In genomic region chr17:77286641-77287431, GRCh38 we compare ENCODE assay signal across 9 cellular contexts.
DNase-seq lines count a peak whose midpoint lies in the region; ATAC-seq, FAIRE-seq and TF ChIP-seq lines count a peak whose summit lies in the region.
"Had no signal": no experiment of that assay in that cellular context is flagged by ENCODE, and none has a peak within 500 bp of the region (broad histone marks: within the 10 kb centered on the region; RNA-seq: fewer than 3 reads in every experiment).

No MANE protein-coding gene starts in this region.

- no peaks in the 10 kb centered on the region for H3K79me2 ChIP-seq in endothelial cell of umbilical vein (ENCODE audit: control insufficient read depth, insufficient read depth, low read length)

- POLR2A ChIA-PET in endothelial cell of umbilical vein (lab: Charles Lee), result interaction anchor here (0.6 to 1.5 kb wide), 2 partner anchors 36 to 484 kb away, joined by 3 read pairs; no protein-coding TSS in a partner anchor

- DNase-seq in Calu3 (peak; percentile 93), NCI-H460 (ENCODE audit: extremely low read depth, low read depth) (peak; percentile 97), endothelial cell of umbilical vein (ENCODE audit: low read depth, low spot score) (no peak), neuronal stem cell (ENCODE audit: low spot score) (no peak), NCI-H748 (lab: John Stamatoyannopoulos, UW; ENCODE audit: unreplicated experiment) (no peak)
- no peak for DNase-seq in activated CD4-positive, alpha-beta T cell treated with anti-CD3 and anti-CD28 coated beads for 4 hours

- TF ChIP-seq CTCF in Calu3 (IDR thresholded peaks at IDR 0.05; ENCODE audit: unreplicated experiment) (no peak), endothelial cell of umbilical vein (IDR thresholded peaks at IDR 0.05; ENCODE audit: extremely low read depth in 1 of 2, insufficient read depth in 1 of 2, low read depth in 1 of 2, low read length in 2 of 2) (no peak)

- H3K4me2 ChIP-seq in endothelial cell of umbilical vein (ENCODE audit: insufficient read depth, low read length), result no peak overlapping the region
- no peak overlapping the region for H3K4me2 ChIP-seq in neuronal stem cell (ENCODE audit: insufficient read depth, low read length, poor library complexity, severe bottlenecking)
- H3K4me2 ChIP-seq: KMS-11 had no signal

- peak overlapping the region; percentile 2 for H3K27ac ChIP-seq in endothelial cell of umbilical vein (ENCODE audit: insufficient read depth, low read depth, low read length)
- no peak overlapping the region for H3K27ac ChIP-seq in neuronal stem cell (replicated peaks; ENCODE audit: low read length)
- H3K27ac ChIP-seq: KMS-11 had no signal

- H3K4me1 ChIP-seq in endothelial cell of umbilical vein (ENCODE audit: control insufficient read depth, extremely low read depth, insufficient read depth, low read length), result peaks cover 17% of the 10 kb centered on the region
- H3K4me1 ChIP-seq in neuronal stem cell (ENCODE audit: control insufficient read depth in 2 of 2, insufficient read depth in 1 of 2, low read depth in 1 of 2, low read length in 2 of 2), result peaks cover 5 to 13% of the 10 kb centered on the region in 2 donors

- BruUV-seq in Calu3 (replicated peaks; lab: Mats Ljungman, UMichigan), result no TSS peak
- BruUV-seq in endothelial cell of umbilical vein (replicated peaks; lab: Mats Ljungman, UMichigan), result no TSS peak

- no peak overlapping the region for H2AFZ ChIP-seq in endothelial cell of umbilical vein (ENCODE audit: low read depth, low read length)
- H2AFZ ChIP-seq in neuronal stem cell (ENCODE audit: low read length), result no peak overlapping the region

- ATAC-seq in GM18868 (IDR thresholded peaks at IDR 0.05; ENCODE audit: unreplicated experiment) (no peak), GM19328 (IDR thresholded peaks at IDR 0.05; ENCODE audit: unreplicated experiment) (no peak)

- peak overlapping the region; percentile 95 for H3K4ac ChIP-seq in neuronal stem cell (ENCODE audit: low read length)

- peak overlapping the region; percentile 99 for H2AK5ac ChIP-seq in neuronal stem cell (ENCODE audit: low read depth, low read length)

- no peaks in the 10 kb centered on the region for H4K20me1 ChIP-seq in endothelial cell of umbilical vein (replicated peaks; ENCODE audit: control insufficient read depth, extremely low read depth, insufficient read depth, low read length)

- dilution Hi-C loops in endothelial cell of umbilical vein (cut with MboI; ENCODE audit: extremely low pct_ligation_motif_present, low sequenced_read_pairs), result no loop called here

- H3K36me3 Mint-ChIP-seq in Calu3 (ENCODE audit: insufficient read depth, unreplicated experiment), result peaks cover 87% of the 10 kb centered on the region

- H3K9ac ChIP-seq in endothelial cell of umbilical vein (replicated peaks; ENCODE audit: extremely low read depth, insufficient read depth, low read length), result no peak overlapping the region
- H3K9ac ChIP-seq in neuronal stem cell (ENCODE audit: low read depth, low read length, poor library complexity), result no peak overlapping the region
- H3K9ac ChIP-seq: KMS-11 had no signal

- H3K4me1 Mint-ChIP-seq in Calu3 (ENCODE audit: low read depth, unreplicated experiment), result peaks cover 52% of the 10 kb centered on the region

- H3K36me3 ChIP-seq in endothelial cell of umbilical vein (ENCODE audit: control insufficient read depth in 2 of 2, extremely low read depth in 1 of 2, insufficient read depth in 2 of 2, low read length in 2 of 2) (no peaks in the 10 kb centered on the region), neuronal stem cell (replicated peaks in 1 of 2; ENCODE audit: control insufficient read depth in 2 of 2, insufficient read depth in 2 of 2, low read length in 2 of 2) (no peaks in the 10 kb centered on the region)

- H3K23ac ChIP-seq in neuronal stem cell (ENCODE audit: low read depth, low read length, poor library complexity), result peak overlapping the region; percentile 80

- H3K9me1 ChIP-seq in endothelial cell of umbilical vein (replicated peaks; ENCODE audit: control insufficient read depth, extremely low read depth, insufficient read depth, low read length), result no peaks in the 10 kb centered on the region

- H2BK5ac ChIP-seq in neuronal stem cell (ENCODE audit: low read length), result peak overlapping the region; percentile 42

- H3K14ac ChIP-seq in neuronal stem cell (ENCODE audit: low read length), result peak overlapping the region; percentile 38

- H4K8ac ChIP-seq in neuronal stem cell (ENCODE audit: low read depth, low read length), result peak overlapping the region; percentile 43

- H2BK120ac ChIP-seq in neuronal stem cell (ENCODE audit: low read depth, low read length), result peak overlapping the region; percentile 72

- no peak for TF ChIP-seq POLR2A in endothelial cell of umbilical vein (IDR thresholded peaks at IDR 0.05; ENCODE audit: low read depth, low read length)

- H2BK15ac ChIP-seq in neuronal stem cell (ENCODE audit: low read length), result peak overlapping the region; percentile 94

- FAIRE-seq in endothelial cell of umbilical vein (lab: Jason Lieb, UNC), result no peak

- H3K27me3 ChIP-seq in endothelial cell of umbilical vein (ENCODE audit: control insufficient read depth in 2 of 2, insufficient read depth in 2 of 2, low read length in 2 of 2) (peaks cover 0 to under 1% of the 10 kb centered on the region in 2 experiments), neuronal stem cell (ENCODE audit: control insufficient read depth in 3 of 3, insufficient read depth in 3 of 3, low read depth in 1 of 3, low read length in 3 of 3) (peaks cover 0 to 22% (median 7%) of the 10 kb centered on the region in 3 experiments)

- H3K4me3 Mint-ChIP-seq in Calu3 (ENCODE audit: low read depth, unreplicated experiment), result peak overlapping the region; percentile 83

- no CpG with 5 or more reads among the region's 21 CpGs for WGBS in neuronal stem cell (ENCODE audit: extremely low coverage in 2 of 2, insufficient read length in 2 of 2, insufficient replicate concordance in 1 of 2), 2 donors

- no peaks in the 10 kb centered on the region for H3K9me3 Mint-ChIP-seq in Calu3 (ENCODE audit: low read depth, unreplicated experiment)

- no peak overlapping the region for H4K91ac ChIP-seq in neuronal stem cell (ENCODE audit: low read depth, low read length, poor library complexity)

- H3K4me3 ChIP-seq in endothelial cell of umbilical vein (replicated peaks in 1 of 3; ENCODE audit: insufficient read depth in 1 of 3, low read depth in 1 of 3, low read length in 3 of 3) (no peak overlapping the region), neuronal stem cell (ENCODE audit: low read length in 2 of 2) (no peak overlapping the region)

- peak overlapping the region; percentile 82 for H3K18ac ChIP-seq in neuronal stem cell (ENCODE audit: low read length)

- no peaks in the 10 kb centered on the region for H3K27me3 Mint-ChIP-seq in Calu3 (ENCODE audit: unreplicated experiment)

- CTCF ChIA-PET in Calu3 (lab: Charles Lee) (interaction anchor here (0.6 to 4.9 kb wide), 11 partner anchors 15 to 1934 kb away, joined by 3 to 29 read pairs (median 4); no protein-coding TSS in a partner anchor), endothelial cell of umbilical vein (lab: Charles Lee) (interaction anchor here (0.8 to 1.5 kb wide), 5 partner anchors 11 to 198 kb away, joined by 3 to 5 read pairs (median 3); no protein-coding TSS in a partner anchor)

- H2BK12ac ChIP-seq in neuronal stem cell (ENCODE audit: low read length), result peak overlapping the region; percentile 73

- intact Hi-C loops in Calu3 (cut with micrococcal nuclease; ENCODE audit: unreplicated experiment), result loop anchor here (2.0 kb wide), 2 partner anchors 32 to 36 kb away; no protein-coding TSS in a partner anchor
- intact Hi-C loops in endothelial cell of umbilical vein (cut with micrococcal nuclease), result no loop called here

- H3K79me1 ChIP-seq in neuronal stem cell (ENCODE audit: low read depth, low read length), result no peaks in the 10 kb centered on the region

- no peaks in the 10 kb centered on the region for H3K9me3 ChIP-seq in endothelial cell of umbilical vein (replicated peaks; ENCODE audit: control insufficient read depth, insufficient read depth, low read length)
- H3K9me3 ChIP-seq in neuronal stem cell (replicated peaks in 1 of 2; ENCODE audit: control insufficient read depth in 2 of 2, insufficient read depth in 1 of 2, low read depth in 1 of 2, low read length in 2 of 2), result no peaks in the 10 kb centered on the region

- H3K27ac Mint-ChIP-seq in Calu3 (ENCODE audit: unreplicated experiment), result peak overlapping the region; percentile 100

TF ChIP-seq in endothelial cell of umbilical vein, 7 proteins besides CTCF, POLR2A, EP300 and RAD21:
- no peak for TF ChIP-seq EZH2 (IDR thresholded peaks at IDR 0.05; ENCODE audit: borderline replicate concordance, low read depth, low read length, severe bottlenecking)
- TF ChIP-seq GATA2 (IDR thresholded peaks at IDR 0.05; ENCODE audit: insufficient read depth, insufficient read length, low read depth, low read length), result peak; percentile 45

Comparison
In these comparisons a context has a peak if more than half of its experiments do, and no peak if none do; other contexts are left out.
1. DNase-seq: peak in Calu3 (single experiment) and NCI-H460 (single experiment); none in endothelial cell of umbilical vein (single experiment), neuronal stem cell (single experiment), activated CD4-positive, alpha-beta T cell treated with anti-CD3 and anti-CD28 coated beads for 4 hours (0 of 2) and NCI-H748 (single experiment).